In the genomic region with DNA sequence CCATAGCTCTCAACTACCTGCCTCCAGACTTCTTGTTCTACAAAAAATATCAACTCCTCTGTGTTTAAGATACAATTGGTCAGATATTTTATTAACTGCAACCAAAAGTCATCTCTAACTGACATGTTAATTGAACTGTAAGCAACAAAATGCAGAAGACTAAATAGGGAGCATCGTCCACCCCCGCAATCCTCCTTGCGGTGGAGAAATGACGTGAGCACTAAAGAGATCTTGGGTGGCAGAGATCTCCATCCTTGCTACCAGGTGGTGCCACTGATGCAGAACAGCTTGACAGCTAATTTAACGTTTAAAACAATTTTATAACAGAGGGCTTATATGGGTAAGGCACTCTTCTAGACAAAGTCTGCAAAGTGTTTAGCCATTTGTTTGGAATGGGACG, we compare ENCODE assay signal across 15 cellular contexts.
DNase-seq lines count a peak whose midpoint lies in the region; ATAC-seq lines count a peak whose summit lies in the region.
"Had no signal": no experiment of that assay in that cellular context is flagged by ENCODE, and none has a peak within 500 bp of the region (broad histone marks: within the 10 kb centered on the region; RNA-seq: fewer than 3 reads in every experiment).

No MANE protein-coding gene starts in this region.

- peaks cover 0 to 5% (median 0%) of the 10 kb centered on the region in 3 donors for H3K27me3 Mint-ChIP-seq in naive B cell
- H3K27me3 Mint-ChIP-seq: activated CD4-positive, alpha-beta memory T cell treated with anti-CD3 and anti-CD28 coated beads for 36 hours; CD4-positive, CD25-positive, alpha-beta regulatory T cell had no signal

- DNase-seq in naive B cell, result peak; percentile 65
- DNase-seq in mesenteric fat pad (ENCODE audit: low spot score), result no peak
- DNase-seq in activated naive CD4-positive, alpha-beta T cell treated with anti-CD3 and anti-CD28 coated beads, Interleukin-2, amount 50 U/mL, for 72 hours (ENCODE audit: low spot score in 2 of 2), result no peak
- no peak for DNase-seq in left ventricle myocardium superior
- no peak for DNase-seq in activated effector memory CD4-positive, alpha-beta T cell treated with Interleukin-2 at 50 U/mL for 16 hours
- DNase-seq: activated CD4-positive, alpha-beta memory T cell treated with anti-CD3 and anti-CD28 coated beads for 36 hours; activated effector memory CD4-positive, alpha-beta T cell treated with anti-CD3 and anti-CD28 coated beads, Interleukin-2, amount 50 U/mL, for 16 hours; CD4-positive, CD25-positive, alpha-beta regulatory T cell; H9; mammary epithelial cell; NCI-H1930; T-helper 9 cell had no signal

- ATAC-seq in GM18867 (IDR thresholded peaks at IDR 0.05; ENCODE audit: unreplicated experiment), result peak; percentile 52
- ATAC-seq in GM21723 (IDR thresholded peaks at IDR 0.05; ENCODE audit: unreplicated experiment), result peak; percentile 54
- ATAC-seq in HG03135 (IDR thresholded peaks at IDR 0.05; ENCODE audit: unreplicated experiment), result peak; percentile 55
- peak; percentile 80 to 86 for ATAC-seq in naive B cell (ENCODE audit: low read depth in 2 of 2)
- no peak for ATAC-seq in activated naive CD4-positive, alpha-beta T cell treated with anti-CD3 and anti-CD28 coated beads, Interleukin-2, amount 50 U/mL, for 72 hours
- ATAC-seq in left ventricle myocardium superior, result no peak

- H3K27ac Mint-ChIP-seq in naive B cell, result peak overlapping the region; percentile 47 to 97 (median 78)
- H3K27ac Mint-ChIP-seq in activated naive CD4-positive, alpha-beta T cell treated with anti-CD3 and anti-CD28 coated beads, Interleukin-2, amount 50 U/mL, for 72 hours, result no peak overlapping the region
- H3K27ac Mint-ChIP-seq: activated CD4-positive, alpha-beta memory T cell treated with anti-CD3 and anti-CD28 coated beads for 36 hours; CD4-positive, CD25-positive, alpha-beta regulatory T cell; H9 had no signal

- peaks cover 6 to 29% (median 11%) of the 10 kb centered on the region in 3 donors for H3K4me1 Mint-ChIP-seq in naive B cell
- H3K4me1 Mint-ChIP-seq: CD4-positive, CD25-positive, alpha-beta regulatory T cell had no signal

- peak overlapping the region in 7 of 8 donors; percentile 3 to 64 (median 32) for H3K4me3 Mint-ChIP-seq in naive B cell
- H3K4me3 Mint-ChIP-seq: activated CD4-positive, alpha-beta memory T cell treated with anti-CD3 and anti-CD28 coated beads for 36 hours; CD4-positive, CD25-positive, alpha-beta regulatory T cell; H9 had no signal

- H3K36me3 Mint-ChIP-seq in naive B cell, result no peaks in the 10 kb centered on the region
- no peaks in the 10 kb centered on the region for H3K36me3 Mint-ChIP-seq in activated naive CD4-positive, alpha-beta T cell treated with anti-CD3 and anti-CD28 coated beads, Interleukin-2, amount 50 U/mL, for 72 hours
- H3K36me3 Mint-ChIP-seq: activated CD4-positive, alpha-beta memory T cell treated with anti-CD3 and anti-CD28 coated beads for 36 hours; CD4-positive, CD25-positive, alpha-beta regulatory T cell had no signal

- H3K9me3 Mint-ChIP-seq in naive B cell, result peaks cover 0 to 3% (median 0%) of the 10 kb centered on the region in 7 donors
- H3K9me3 Mint-ChIP-seq in activated naive CD4-positive, alpha-beta T cell treated with anti-CD3 and anti-CD28 coated beads, Interleukin-2, amount 50 U/mL, for 72 hours, result no peaks in the 10 kb centered on the region
- H3K9me3 Mint-ChIP-seq: activated CD4-positive, alpha-beta memory T cell treated with anti-CD3 and anti-CD28 coated beads for 36 hours; CD4-positive, CD25-positive, alpha-beta regulatory T cell had no signal

- intact Hi-C loops in left ventricle myocardium superior (cut with micrococcal nuclease), result no loop called here

Comparison
In these comparisons a context has a peak if more than half of its experiments do, and no peak if none do; other contexts are left out.
1. ATAC-seq: peak in GM18867 (single experiment), GM21723 (single experiment), HG03135 (single experiment) and naive B cell (2 of 2); none in activated naive CD4-positive, alpha-beta T cell treated with anti-CD3 and anti-CD28 coated beads, Interleukin-2, amount 50 U/mL, for 72 hours (0 of 2) and left ventricle myocardium superior (single experiment).
2. H3K27ac Mint-ChIP-seq: peak in naive B cell (6 of 6); none in activated naive CD4-positive, alpha-beta T cell treated with anti-CD3 and anti-CD28 coated beads, Interleukin-2, amount 50 U/mL, for 72 hours (0 of 2).